In genomic region chr5:22736443-22736842, GRCh38 we compare ENCODE assay signal across 30 cellular contexts.
"Had no signal": no experiment of that assay in that cellular context is flagged by ENCODE, and none has a peak within 500 bp of the region (broad histone marks: within the 10 kb centered on the region; RNA-seq: fewer than 3 reads in every experiment).

No MANE protein-coding gene starts in this region.

- ATAC-seq: activated CD4-positive, alpha-beta T cell treated with anti-CD3 and anti-CD28 coated beads for 36 hours; activated CD8-positive, alpha-beta memory T cell treated with anti-CD3 and anti-CD28 coated beads, Interleukin-2, amount 10 ng/mL, durations not matched to agents 7 days and 5 days; activated CD8-positive, alpha-beta T cell treated with anti-CD3 and anti-CD28 coated beads, Interleukin-2, amount 10 ng/mL, durations not matched to agents 7 days and 5 days; activated naive CD8-positive, alpha-beta T cell treated with anti-CD3 and anti-CD28 coated beads, Interleukin-2, amount 50 U/mL, for 24 hours; body of pancreas; effector memory CD8-positive, alpha-beta T cell; foreskin keratinocyte; gastrocnemius medialis; heart left ventricle had no signal

- H3K4me1 ChIP-seq: adrenal gland, body of pancreas, esophagus muscularis mucosa, foreskin keratinocyte, gastrocnemius medialis, heart left ventricle had no signal

- FAIRE-seq: colon had no signal

- H3K9me3 ChIP-seq: adrenal gland, body of pancreas, esophagus muscularis mucosa, gastrocnemius medialis, heart left ventricle had no signal

- H3K27ac ChIP-seq: adrenal gland, body of pancreas, esophagus muscularis mucosa, foreskin keratinocyte, gastrocnemius medialis, heart left ventricle had no signal

- H3K27me3 ChIP-seq: adrenal gland, body of pancreas, esophagus muscularis mucosa, foreskin keratinocyte, gastrocnemius medialis, heart left ventricle had no signal

- DNase-seq: activated CD4-positive, alpha-beta memory T cell treated with anti-CD3 and anti-CD28 coated beads for 36 hours; activated CD4-positive, alpha-beta T cell treated with anti-CD3 and anti-CD28 coated beads for 36 hours; activated CD4-positive, alpha-beta T cell treated with anti-CD3 and anti-CD28 coated beads, Interleukin-2, amount 10 ng/mL, durations not matched to agents 24 days and 14 days; activated CD4-positive, CD25-positive, alpha-beta regulatory T cell; activated CD4-positive, CD25-positive, alpha-beta regulatory T cell treated with anti-CD3 and anti-CD28 coated beads, Interleukin-2, amount 50 U/mL, for 72 hours; activated CD8-positive, alpha-beta memory T cell treated with anti-CD3 and anti-CD28 coated beads, Interleukin-2, amount 10 ng/mL, durations not matched to agents 7 days and 5 days; activated CD8-positive, alpha-beta memory T cell treated with anti-CD3 and anti-CD28 coated beads, Interleukin-2, amount 50 U/mL, for 4 hours; activated CD8-positive, alpha-beta T cell treated with anti-CD3 and anti-CD28 coated beads, Interleukin-2, amount 10 ng/mL, durations not matched to agents 7 days and 5 days; activated effector memory CD4-positive, alpha-beta T cell treated with anti-CD3 and anti-CD28 coated beads, Interleukin-2, amount 50 U/mL, for 16 hours; activated naive CD4-positive, alpha-beta T cell treated with anti-CD3 and anti-CD28 coated beads for 36 hours; activated naive CD8-positive, alpha-beta T cell treated with anti-CD3 and anti-CD28 coated beads for 36 hours; activated naive CD8-positive, alpha-beta T cell treated with anti-CD3 and anti-CD28 coated beads, Interleukin-2, amount 50 U/mL, for 24 hours; activated T-cell treated with anti-CD3 and anti-CD28 coated beads, Interleukin-2, amount 50 U/mL, for 1 hour; activated T-cell treated with anti-CD3 and anti-CD28 coated beads, Interleukin-2, amount 50 U/mL, for 48 hours; adrenal gland; amygdala; aorta; body of pancreas; cortex of kidney; dermis blood vessel endothelial cell; effector CD4-positive, alpha-beta T cell; effector memory CD8-positive, alpha-beta T cell; erythroblast; foreskin keratinocyte; gastrocnemius medialis; glutamatergic neuron; heart left ventricle; T1000 had no signal

- H3K4me3 ChIP-seq: adrenal gland, body of pancreas, esophagus muscularis mucosa, gastrocnemius medialis, heart left ventricle had no signal

- H3K36me3 ChIP-seq: adrenal gland, esophagus muscularis mucosa, gastrocnemius medialis, heart left ventricle had no signal
